In genomic region chr6:155252581-155252980, GRCh38 we compare ENCODE assay signal across 1 cellular context.
TF ChIP-seq lines count a peak whose summit lies in the region.

No MANE protein-coding gene starts in this region.

TF ChIP-seq in WTC11, 78 proteins besides CTCF, POLR2A, EP300 and RAD21 (continued from another document):
- TF ChIP-seq PRRX2 (CRISPR knock-in tag; IDR thresholded peaks at IDR 0.05), result no peak
- TF ChIP-seq CREM (CRISPR knock-in tag; IDR thresholded peaks at IDR 0.05), result no peak
